ENCODE assay signal across 1 cellular context in the genomic region with DNA sequence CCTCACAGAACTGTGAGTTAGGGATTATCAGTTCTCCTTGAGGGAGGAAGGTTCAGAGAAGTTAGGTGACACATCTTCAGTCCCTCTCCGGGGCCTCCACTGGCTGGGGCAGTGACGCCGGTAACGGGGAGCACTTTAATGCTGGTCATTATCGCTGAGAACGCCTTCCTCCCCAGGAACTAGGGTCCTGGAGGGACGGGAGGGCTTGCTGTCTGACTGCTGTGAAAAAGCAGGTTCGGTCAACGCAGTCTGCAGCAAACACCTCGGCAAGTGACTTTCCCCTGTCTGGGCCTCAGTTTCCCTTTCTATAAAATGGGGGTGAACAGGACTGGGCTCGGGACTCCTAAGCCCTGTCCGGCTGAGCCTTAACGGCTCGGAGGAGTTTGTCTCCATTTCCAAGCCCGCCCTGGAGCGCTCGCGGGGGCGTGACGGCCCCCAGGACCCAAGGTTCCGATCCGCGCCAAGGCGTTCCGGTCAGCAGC.
TF ChIP-seq lines count a peak whose summit lies in the region.

No MANE protein-coding gene starts in this region.

TF ChIP-seq in neural cell, 6 proteins besides CTCF, POLR2A, EP300 and RAD21 (continued from another document):
- TF ChIP-seq, protein P1, sequence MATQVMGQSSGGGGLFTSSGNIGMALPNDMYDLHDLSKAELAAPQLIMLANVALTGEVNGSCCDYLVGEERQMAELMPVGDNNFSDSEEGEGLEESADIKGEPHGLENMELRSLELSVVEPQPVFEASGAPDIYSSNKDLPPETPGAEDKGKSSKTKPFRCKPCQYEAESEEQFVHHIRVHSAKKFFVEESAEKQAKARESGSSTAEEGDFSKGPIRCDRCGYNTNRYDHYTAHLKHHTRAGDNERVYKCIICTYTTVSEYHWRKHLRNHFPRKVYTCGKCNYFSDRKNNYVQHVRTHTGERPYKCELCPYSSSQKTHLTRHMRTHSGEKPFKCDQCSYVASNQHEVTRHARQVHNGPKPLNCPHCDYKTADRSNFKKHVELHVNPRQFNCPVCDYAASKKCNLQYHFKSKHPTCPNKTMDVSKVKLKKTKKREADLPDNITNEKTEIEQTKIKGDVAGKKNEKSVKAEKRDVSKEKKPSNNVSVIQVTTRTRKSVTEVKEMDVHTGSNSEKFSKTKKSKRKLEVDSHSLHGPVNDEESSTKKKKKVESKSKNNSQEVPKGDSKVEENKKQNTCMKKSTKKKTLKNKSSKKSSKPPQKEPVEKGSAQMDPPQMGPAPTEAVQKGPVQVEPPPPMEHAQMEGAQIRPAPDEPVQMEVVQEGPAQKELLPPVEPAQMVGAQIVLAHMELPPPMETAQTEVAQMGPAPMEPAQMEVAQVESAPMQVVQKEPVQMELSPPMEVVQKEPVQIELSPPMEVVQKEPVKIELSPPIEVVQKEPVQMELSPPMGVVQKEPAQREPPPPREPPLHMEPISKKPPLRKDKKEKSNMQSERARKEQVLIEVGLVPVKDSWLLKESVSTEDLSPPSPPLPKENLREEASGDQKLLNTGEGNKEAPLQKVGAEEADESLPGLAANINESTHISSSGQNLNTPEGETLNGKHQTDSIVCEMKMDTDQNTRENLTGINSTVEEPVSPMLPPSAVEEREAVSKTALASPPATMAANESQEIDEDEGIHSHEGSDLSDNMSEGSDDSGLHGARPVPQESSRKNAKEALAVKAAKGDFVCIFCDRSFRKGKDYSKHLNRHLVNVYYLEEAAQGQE (IDR thresholded peaks at IDR 0.05; ENCODE audit: borderline replicate concordance): no peak
- TF ChIP-seq EZH2 (IDR thresholded peaks at IDR 0.05; ENCODE audit: borderline replicate concordance, insufficient read depth, low read length, poor library complexity, severe bottlenecking) (no peak), SMC3 (conservative IDR thresholded peaks at IDR 0.05; ENCODE audit: poor library complexity) (no peak)
TF ChIP-seq in neural cell: peak in this region for 0.
